In genomic region chr3:135503429-135504083, GRCh38 we compare ENCODE assay signal across 8 cellular contexts.
DNase-seq lines count a peak whose midpoint lies in the region; ATAC-seq and TF ChIP-seq lines count a peak whose summit lies in the region.

No MANE protein-coding gene starts in this region.

- H3K9me3 Mint-ChIP-seq in activated CD4-positive, alpha-beta memory T cell treated with anti-CD3 and anti-CD28 coated beads for 36 hours: no peaks in the 10 kb centered on the region
- peaks cover 2% of the 10 kb centered on the region for H3K9me3 Mint-ChIP-seq in glutamatergic neuron (ENCODE audit: unreplicated experiment)

- CTCF ChIA-PET in activated CD4-positive, alpha-beta memory T cell treated with anti-CD3 and anti-CD28 coated beads for 36 hours (lab: Charles Lee): no interaction called here

- POLR2A ChIA-PET in activated CD4-positive, alpha-beta memory T cell treated with anti-CD3 and anti-CD28 coated beads for 36 hours (lab: Charles Lee): no interaction called here

- H3K4me1 Mint-ChIP-seq in activated CD4-positive, alpha-beta memory T cell treated with anti-CD3 and anti-CD28 coated beads for 36 hours (ENCODE audit: low read depth): no peaks in the 10 kb centered on the region
- peaks cover 7% of the 10 kb centered on the region for H3K4me1 Mint-ChIP-seq in glutamatergic neuron (ENCODE audit: low read depth, unreplicated experiment)

- H3K27me3 Mint-ChIP-seq in activated CD4-positive, alpha-beta memory T cell treated with anti-CD3 and anti-CD28 coated beads for 36 hours: peaks cover 3% of the 10 kb centered on the region
- H3K27me3 Mint-ChIP-seq in glutamatergic neuron (ENCODE audit: unreplicated experiment): no peaks in the 10 kb centered on the region

- peak; percentile 86 for ATAC-seq in GM18498 (IDR thresholded peaks at IDR 0.05; ENCODE audit: unreplicated experiment)
- ATAC-seq in HG03175 (IDR thresholded peaks at IDR 0.05; ENCODE audit: unreplicated experiment): peak; percentile 79
- ATAC-seq in HG03520 (IDR thresholded peaks at IDR 0.05; ENCODE audit: unreplicated experiment): no peak

- TF ChIP-seq CTCF in glutamatergic neuron (IDR thresholded peaks at IDR 0.05; ENCODE audit: partially characterized antibody, unreplicated experiment): peak; percentile 67

- H3K4me3 Mint-ChIP-seq in activated CD4-positive, alpha-beta memory T cell treated with anti-CD3 and anti-CD28 coated beads for 36 hours: no peak overlapping the region
- peak overlapping the region; percentile 7 for H3K4me3 Mint-ChIP-seq in glutamatergic neuron (ENCODE audit: unreplicated experiment)

- intact Hi-C loops in activated CD4-positive, alpha-beta memory T cell treated with anti-CD3 and anti-CD28 coated beads for 36 hours (cut with micrococcal nuclease): loop anchor here (2.0 kb wide), 1 partner anchor 709 kb away; the partner anchor contains the start of gene EPHB1
- intact Hi-C loops in posterior vena cava (cut with DNase I): loop anchor here (10.0 kb wide), 1 partner anchor 709 kb away; the partner anchor contains the start of gene EPHB1 (in 2 of the 2)

- no peaks in the 10 kb centered on the region for H3K36me3 Mint-ChIP-seq in activated CD4-positive, alpha-beta memory T cell treated with anti-CD3 and anti-CD28 coated beads for 36 hours
- H3K36me3 Mint-ChIP-seq in glutamatergic neuron (ENCODE audit: unreplicated experiment): no peaks in the 10 kb centered on the region

- no peak overlapping the region for H3K27ac Mint-ChIP-seq in activated CD4-positive, alpha-beta memory T cell treated with anti-CD3 and anti-CD28 coated beads for 36 hours
- H3K27ac Mint-ChIP-seq in glutamatergic neuron (ENCODE audit: unreplicated experiment): peak overlapping the region; percentile 65

- DNase-seq in AML-193 (lab: John Stamatoyannopoulos, UW) (peak; percentile 33 to 35), NCI-H2171 treated with DMSO at 0.1 percent for 48 hours (lab: John Stamatoyannopoulos, UW) (peak; percentile 74), glutamatergic neuron (peak; percentile 95), posterior vena cava (ENCODE audit: low spot score) (peak; percentile 88)
- DNase-seq in activated CD4-positive, alpha-beta memory T cell treated with anti-CD3 and anti-CD28 coated beads for 36 hours: peak; percentile 39

Comparison
In these comparisons a context has a peak if more than half of its experiments do, and no peak if none do; other contexts are left out.
1. DNase-seq: peak in every context shown above with its lines; median percentile 95 in glutamatergic neuron; 88 in posterior vena cava; 74 in NCI-H2171 treated with DMSO at 0.1 percent for 48 hours; 39 in activated CD4-positive, alpha-beta memory T cell treated with anti-CD3 and anti-CD28 coated beads for 36 hours; 34 in AML-193.